8 cellular contexts compared by ENCODE assay signal in the genomic region with DNA sequence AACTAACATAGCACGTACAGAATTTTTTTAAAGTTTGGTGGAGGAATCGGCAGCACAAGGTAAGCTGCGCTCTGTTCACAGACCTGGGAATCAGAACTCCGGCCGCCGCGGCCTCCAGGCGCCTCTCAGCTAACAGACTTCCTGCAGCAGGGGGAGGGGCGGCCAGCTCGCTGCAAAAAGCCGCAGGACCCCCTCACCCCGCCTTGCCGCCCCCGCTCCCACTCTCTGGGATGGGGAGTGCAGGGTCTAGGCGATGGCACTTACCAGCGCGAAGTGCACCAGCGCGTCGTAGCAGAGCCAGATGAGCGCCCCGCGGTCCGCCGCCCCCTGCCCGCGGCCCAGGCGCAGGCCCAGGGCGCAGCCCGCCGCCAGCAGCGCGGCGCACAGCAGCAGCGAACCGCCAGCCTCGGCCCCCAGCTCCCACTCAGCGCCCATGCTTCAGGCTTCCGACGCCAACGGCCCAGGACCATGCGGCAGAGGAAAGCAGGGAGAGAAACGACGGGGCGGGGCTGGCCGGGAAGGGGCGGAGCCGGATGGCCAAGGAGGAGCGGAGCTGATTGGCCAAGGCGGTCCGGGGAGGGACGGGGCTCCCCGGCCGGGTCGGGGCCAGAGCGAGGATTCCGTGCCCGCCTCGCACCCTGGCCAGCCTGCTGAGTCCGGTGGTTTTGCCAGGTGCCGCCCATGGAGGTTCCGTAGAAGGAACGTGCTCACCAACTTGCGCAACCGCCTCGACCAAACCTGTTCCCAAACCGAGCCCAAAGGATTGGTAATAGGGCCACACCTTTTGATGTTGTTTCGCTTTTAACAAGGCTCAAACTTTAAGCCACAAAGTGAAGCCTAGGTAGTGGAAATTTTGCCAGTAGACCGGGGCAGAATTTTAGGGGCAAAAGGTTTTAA. TPM values are rescaled to one million over a fixed set of nuclear protein-coding genes. Genes with fewer than 3 reads are reported as not detected.
DNase-seq lines count a peak whose midpoint lies in the region; ATAC-seq and TF ChIP-seq lines count a peak whose summit lies in the region.

A gene (minus strand): TSS at position 497 of the 897 bp plus-strand sequence. CDS start 62 bp downstream, at position 435.

- H3K27me3 ChIP-seq in Karpas-422 (ENCODE audit: low read length) = no peaks in the 10 kb centered on the region

- H3K9me2 ChIP-seq in Karpas-422 (replicated peaks; ENCODE audit: insufficient read depth, low read length) = no peaks in the 10 kb centered on the region

- peaks cover 24% of the 10 kb centered on the region for H3K36me3 ChIP-seq in Karpas-422 (ENCODE audit: insufficient read depth, low read length)

- H3K9ac ChIP-seq in Karpas-422 (ENCODE audit: low read length) = peak within 1 kb of the TSS; percentile 96

- peak within 1 kb of the TSS; percentile 92 to 97 (median 93) for H3K27ac Mint-ChIP-seq in nephron

- peaks cover 12% of the 10 kb centered on the region for H3K36me3 Mint-ChIP-seq in nephron (ENCODE audit: low read depth)

- peak within 1 kb of the TSS; percentile 90 for H3K4me2 ChIP-seq in Karpas-422 (ENCODE audit: low read depth, low read length, poor library complexity, severe bottlenecking)

- no peaks in the 10 kb centered on the region for H3K9me3 Mint-ChIP-seq in nephron

- H3K79me2 ChIP-seq in Karpas-422 (ENCODE audit: low read length) = peaks cover 54% of the 10 kb centered on the region

- H3K4me3 ChIP-seq in Karpas-422 (ENCODE audit: low read length) = peak within 1 kb of the TSS; percentile 99
- H3K4me3 ChIP-seq in fibroblast of the aortic adventitia (ENCODE audit: low read depth, low read length) = peak within 1 kb of the TSS; percentile 67

- H3K4me3 Mint-ChIP-seq in nephron = peak within 1 kb of the TSS; percentile 93 to 96 (median 96)

- DNase-seq in EH (ENCODE audit: low read depth) = peak; percentile 89
- peak; percentile 96 for DNase-seq in Karpas-422
- DNase-seq in activated T-helper 9 cell treated with anti-CD3 and anti-CD28 coated beads, Interleukin-2, amount 50 U/mL, for 16 hours (ENCODE audit: low read depth) = peak; percentile 82
- peak; percentile 79 for DNase-seq in fibroblast of the aortic adventitia (ENCODE audit: low read depth)
- peak; percentile 94 for DNase-seq in stimulated activated naive CD8-positive, alpha-beta T cell treated with anti-CD3 and anti-CD28 coated beads, Interleukin-15, Interleukin-2, amounts not matched to agents 100 U/mL and 50 U/mL, for 24 hours

- TF ChIP-seq CTCF in fibroblast of the aortic adventitia (IDR thresholded peaks at IDR 0.05; ENCODE audit: insufficient read depth, low read length) = no peak
- TF ChIP-seq CTCF in nephron (IDR thresholded peaks at IDR 0.05; ENCODE audit: unreplicated experiment in 3 of 3) = no peak

- TF ChIP-seq POLR2A in Raji (IDR thresholded peaks at IDR 0.05; ENCODE audit: insufficient read depth, low read depth, low read length) = peak; percentile 88

- peaks cover 8% of the 10 kb centered on the region for H3K4me1 Mint-ChIP-seq in nephron

- H3K27me3 Mint-ChIP-seq in nephron (ENCODE audit: low read depth) = no peaks in the 10 kb centered on the region

- H4K20me1 ChIP-seq in Karpas-422 (ENCODE audit: insufficient read depth, low read depth, low read length) = peaks cover 11% of the 10 kb centered on the region; the same call in 1 of the 2 replicates

- peak; percentile 98 for ATAC-seq in GM21825 (IDR thresholded peaks at IDR 0.05; ENCODE audit: unreplicated experiment)
- peak; percentile 98 for ATAC-seq in stimulated activated naive CD8-positive, alpha-beta T cell treated with anti-CD3 and anti-CD28 coated beads, Interleukin-15, Interleukin-2, amounts not matched to agents 100 U/mL and 50 U/mL, for 24 hours

- H3K27ac ChIP-seq in Karpas-422 (ENCODE audit: low read length) = peak within 1 kb of the TSS; percentile 65

- H3K4me1 ChIP-seq in Karpas-422 (ENCODE audit: low read length) = peaks cover 22% of the 10 kb centered on the region

- no peaks in the 10 kb centered on the region for H3K9me3 ChIP-seq in Karpas-422 (ENCODE audit: low read length)

- peak within 1 kb of the TSS; percentile 92; the same call in 1 of the 2 replicates for H2AFZ ChIP-seq in Karpas-422 (ENCODE audit: low read length)

RNA-seq across cellular contexts. Expression of the gene that starts here (rescaled TPM):
- total RNA-seq in Karpas-422 (2014; rRNA removed; shearing (Covaris generic); ENCODE audit: low replicate concordance) = 175 and 183 TPM in 2 replicates
- total RNA-seq in fibroblast of the aortic adventitia (ENCODE audit: low replicate concordance) = 37.1 and 47.0 TPM in 2 replicates

Comparison
In these comparisons a context has a peak if more than half of its experiments do, and no peak if none do; other contexts are left out.
1. Peak in every context shown above with its lines: DNase-seq, ATAC-seq, H3K4me3 ChIP-seq and H3K27ac ChIP-seq.